Comparison of ENCODE assay signal across 18 cellular contexts in the genomic region with DNA sequence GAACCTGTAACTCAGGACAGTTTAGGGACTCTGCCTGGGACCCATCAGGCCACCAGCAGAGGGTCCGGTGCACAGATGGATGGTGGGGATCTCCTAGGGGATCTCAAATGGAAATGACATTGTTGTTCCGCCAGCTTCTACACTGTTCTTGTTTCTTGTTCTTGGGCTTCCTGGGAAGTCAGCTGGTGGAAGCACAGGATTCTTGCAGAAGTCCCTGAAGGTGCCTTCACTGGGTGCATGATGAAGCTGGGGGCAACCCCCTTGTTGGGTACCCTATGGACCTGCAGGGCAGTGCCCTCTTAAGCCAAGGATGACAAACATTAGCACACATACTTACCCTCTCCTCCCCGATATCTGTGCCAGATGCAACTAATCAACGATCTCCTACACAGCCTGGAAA. TPM values are rescaled to one million over a fixed set of nuclear protein-coding genes. Genes with fewer than 3 reads are reported as not detected.
DNase-seq lines count a peak whose midpoint lies in the region; ATAC-seq and TF ChIP-seq lines count a peak whose summit lies in the region.
"Had no signal": no experiment of that assay in that cellular context is flagged by ENCODE, and none has a peak within 500 bp of the region (broad histone marks: within the 10 kb centered on the region; RNA-seq: fewer than 3 reads in every experiment).

No MANE protein-coding gene starts in this region.

- H3K4me1 ChIP-seq in endodermal cell (ENCODE audit: control insufficient read depth, insufficient read depth, low read length) (no peaks in the 10 kb centered on the region), body of pancreas (peaks cover 8% of the 10 kb centered on the region)
- H3K4me1 ChIP-seq: HAP-1 had no signal

- H3K4me3 Mint-ChIP-seq in endodermal cell (no peak overlapping the region), osteocyte (ENCODE audit: unreplicated experiment) (no peak overlapping the region)
- H3K4me3 Mint-ChIP-seq: B cell; CD8-positive, alpha-beta T cell had no signal

- H3K9me3 ChIP-seq in endodermal cell (ENCODE audit: control insufficient read depth, low read length) (no peaks in the 10 kb centered on the region), body of pancreas (no peaks in the 10 kb centered on the region)
- H3K9me3 ChIP-seq: HAP-1 had no signal

- H3K27me3 ChIP-seq in endodermal cell (ENCODE audit: control insufficient read depth, insufficient read depth, low read length, poor library complexity, severe bottlenecking), result peaks cover 22% of the 10 kb centered on the region
- peaks cover 0 to 3% of the 10 kb centered on the region in 2 donors for H3K27me3 ChIP-seq in body of pancreas

- no peak overlapping the region for H3K27ac ChIP-seq in endodermal cell (ENCODE audit: low read depth, low read length)
- H3K27ac ChIP-seq in body of pancreas, result no peak overlapping the region
- H3K27ac ChIP-seq: BLaER1 treated with 17β-estradiol and CSF1 and Interleukin-3, amounts not matched to agents 10 nM and 100 nM; GM23248; HL-60 had no signal

- H3K36me3 Mint-ChIP-seq in endodermal cell (ENCODE audit: low read depth) (peaks cover 9% of the 10 kb centered on the region), osteocyte (ENCODE audit: unreplicated experiment) (no peaks in the 10 kb centered on the region)
- H3K36me3 Mint-ChIP-seq: CD8-positive, alpha-beta T cell had no signal

- DNase-seq in AG08396 (ENCODE audit: low spot score) (peak; percentile 1), AG10803 (ENCODE audit: low read depth) (peak; percentile 5), endodermal cell (peak; percentile 34), osteocyte (ENCODE audit: extremely low spot score, unreplicated experiment) (peak; percentile 62), body of pancreas (no peak)
- DNase-seq: ACHN, Calu3, DMS79 treated with DMSO at 0.1 percent for 48 hours, GM23248 had no signal

- H3K27me3 Mint-ChIP-seq in endodermal cell (ENCODE audit: insufficient read depth) (peaks cover 26% of the 10 kb centered on the region), osteocyte (ENCODE audit: unreplicated experiment) (peaks cover 28% of the 10 kb centered on the region)

- H3K9ac ChIP-seq in endodermal cell (ENCODE audit: extremely low read depth, low read length, poor library complexity, severe bottlenecking), result no peak overlapping the region
- H3K9ac ChIP-seq: BLaER1 treated with 17β-estradiol and CSF1 and Interleukin-3, amounts not matched to agents 10 nM and 100 nM; GM23248 had no signal

- no peak for TF ChIP-seq POLR2A in body of pancreas (IDR thresholded peaks at IDR 0.05)

- H3K4me3 ChIP-seq in AG10803 (ENCODE audit: low read length), result no peak overlapping the region
- no peak overlapping the region for H3K4me3 ChIP-seq in endodermal cell (ENCODE audit: low read length)
- H3K4me3 ChIP-seq in body of pancreas, result no peak overlapping the region
- H3K4me3 ChIP-seq: BLaER1 treated with 17β-estradiol and CSF1 and Interleukin-3, amounts not matched to agents 10 nM and 100 nM; GM12878; GM23248; HAP-1 had no signal

- no peak overlapping the region for H3K27ac Mint-ChIP-seq in endodermal cell
- H3K27ac Mint-ChIP-seq in osteocyte (ENCODE audit: unreplicated experiment), result no peak overlapping the region
- H3K27ac Mint-ChIP-seq: B cell; CD8-positive, alpha-beta T cell had no signal

- H3K9me3 Mint-ChIP-seq in endodermal cell, result peaks cover 12% of the 10 kb centered on the region
- H3K9me3 Mint-ChIP-seq in osteocyte (ENCODE audit: unreplicated experiment), result no peaks in the 10 kb centered on the region
- H3K9me3 Mint-ChIP-seq: CD8-positive, alpha-beta T cell had no signal

- no peaks in the 10 kb centered on the region for H3K36me3 ChIP-seq in endodermal cell (ENCODE audit: control insufficient read depth, insufficient read depth, low read length)
- no peaks in the 10 kb centered on the region for H3K36me3 ChIP-seq in body of pancreas (replicated peaks in 1 of 2; ENCODE audit: insufficient read depth in 1 of 2, low read depth in 2 of 2)
- H3K36me3 ChIP-seq: BLaER1 treated with 17β-estradiol and CSF1 and Interleukin-3, amounts not matched to agents 10 nM and 100 nM; HAP-1 had no signal

- WGBS in endodermal cell (ENCODE audit: insufficient coverage in 1 of 2, insufficient read length in 1 of 2), 2 experiments, result 86 to 90% methylated on average over 2 of the region's 4 CpGs
- WGBS in body of pancreas, 2 donors, result 43 to 63% methylated on average over 4 of the region's 4 CpGs

- peaks cover 2% of the 10 kb centered on the region for H3K4me1 Mint-ChIP-seq in endodermal cell
- peaks cover 4% of the 10 kb centered on the region for H3K4me1 Mint-ChIP-seq in osteocyte (ENCODE audit: unreplicated experiment)

- no peak for TF ChIP-seq CTCF in AG10803 (conservative IDR thresholded peaks at IDR 0.05; ENCODE audit: low read length)
- TF ChIP-seq CTCF in endodermal cell (conservative IDR thresholded peaks at IDR 0.05), result no peak
- no peak for TF ChIP-seq CTCF in osteocyte (IDR thresholded peaks at IDR 0.05)
- TF ChIP-seq CTCF in body of pancreas (IDR thresholded peaks at IDR 0.05), result no peak

- no peak for ATAC-seq in HG02571 (IDR thresholded peaks at IDR 0.05; ENCODE audit: unreplicated experiment)
- no peak for ATAC-seq in body of pancreas

- intact Hi-C loops in body of pancreas (cut with DNase I), result loop anchor here (10.0 kb wide), 1 partner anchor 115 kb away; no protein-coding TSS in a partner anchor

RNA-seq across cellular contexts. Expression of gene SFTPD, which starts 18.6 kb away (rescaled TPM):
- total RNA-seq in endodermal cell (under 1 TPM; 0.42 to 0.86 TPM), osteocyte (0.35 and 0.60 TPM in 2 replicates), body of pancreas (1 to 10 TPM in 1 of 2 donors, under 1 TPM in 1; 0.33 to 1.6 TPM)
- not detected for polyA plus RNA-seq in endodermal cell (2013, experiment 1 of 2)
- polyA plus RNA-seq in endodermal cell (2013, experiment 2 of 2), result not detected
- total RNA-seq: Calu3; CD8-positive, alpha-beta T cell; GM23248; H4; HT1080 had no signal
- polyA plus RNA-seq: GM12878 had no signal

Comparison
In these comparisons a context has a peak if more than half of its experiments do, and no peak if none do; other contexts are left out.
1. DNase-seq: peak in AG08396 (single experiment), AG10803 (single experiment), endodermal cell (single experiment) and osteocyte (single experiment); none in body of pancreas (0 of 4).